Comparison of ENCODE assay signal across 11 cellular contexts in the genomic region with DNA sequence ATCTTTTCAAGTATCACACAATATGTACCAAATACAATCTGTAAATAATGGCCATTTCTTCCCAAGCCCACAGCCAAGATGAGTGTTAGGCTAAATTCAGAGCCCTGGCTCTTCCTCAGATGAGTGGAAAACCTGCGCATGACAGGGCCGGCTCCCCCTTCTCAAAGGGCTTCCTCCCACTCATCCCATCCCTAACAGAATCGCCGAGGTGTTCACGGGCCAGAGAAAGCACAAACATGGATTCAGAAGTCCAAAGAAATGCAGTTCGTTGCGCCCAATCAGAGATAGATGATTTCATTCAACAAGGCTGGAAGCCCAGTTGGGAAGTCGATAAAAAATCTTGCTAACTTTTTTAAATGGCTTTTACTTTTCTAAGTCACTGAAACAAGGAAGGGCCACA.
DNase-seq lines count a peak whose midpoint lies in the region; ATAC-seq and TF ChIP-seq lines count a peak whose summit lies in the region.
"Had no signal": no experiment of that assay in that cellular context is flagged by ENCODE, and none has a peak within 500 bp of the region (broad histone marks: within the 10 kb centered on the region; RNA-seq: fewer than 3 reads in every experiment).

No MANE protein-coding gene starts in this region.

- DNase-seq in left ventricle myocardium inferior = no peak
- DNase-seq in left ventricle myocardium superior = no peak
- DNase-seq in fibroblast of lung (ENCODE audit: low read depth in 2 of 2) = peak in 1 of 2 donors; percentile 66
- no peak for DNase-seq in trophoblast cell
- no peak for DNase-seq in NCI-H1092 treated with DMSO at 0.1 percent for 48 hours (lab: John Stamatoyannopoulos, UW)
- DNase-seq in AG20443 (ENCODE audit: low spot score) = no peak
- no peak for DNase-seq in activated CD4-positive, alpha-beta T cell treated with anti-CD3 and anti-CD28 coated beads, Interleukin-2, amount 10 ng/mL, durations not matched to agents 24 days and 14 days
- DNase-seq in hepatic stellate cell (ENCODE audit: low spot score) = no peak
- DNase-seq: NCI-H1417 treated with DMSO at 0.1 percent for 48 hours, SHP77 treated with DMSO at 0.1 percent for 48 hours had no signal

- ATAC-seq in left ventricle myocardium superior = no peak

- no peak overlapping the region for H3K4me3 ChIP-seq in left ventricle myocardium inferior
- H3K4me3 ChIP-seq in fibroblast of lung (replicated peaks in 1 of 4; ENCODE audit: control extremely low read depth in 1 of 4, insufficient read depth in 1 of 4, low read depth in 3 of 4, low read length in 4 of 4) = no peak overlapping the region
- no peak overlapping the region for H3K4me3 ChIP-seq in trophoblast cell (ENCODE audit: low read depth, low read length)
- H3K4me3 ChIP-seq: GM12878 had no signal

- no peak overlapping the region for H4K8ac ChIP-seq in trophoblast cell (ENCODE audit: low read depth, low read length)

- H3K27ac ChIP-seq in left ventricle myocardium inferior (replicated peaks) (peak overlapping the region; percentile 75), fibroblast of lung (ENCODE audit: insufficient read depth, low read length) (peak overlapping the region; percentile 67), trophoblast cell (ENCODE audit: low read depth, low read length) (no peak overlapping the region)

- no peak overlapping the region for H3K14ac ChIP-seq in trophoblast cell (ENCODE audit: low read length)

- no peaks in the 10 kb centered on the region for H4K20me1 ChIP-seq in fibroblast of lung (ENCODE audit: control insufficient read depth, extremely low read depth, insufficient read depth, low read length)

- H3K36me3 ChIP-seq in left ventricle myocardium inferior (peaks cover 19% of the 10 kb centered on the region), fibroblast of lung (ENCODE audit: control insufficient read depth, insufficient read depth, low read length) (peaks cover 6% of the 10 kb centered on the region), trophoblast cell (ENCODE audit: control insufficient read depth in 1 of 2, insufficient read depth in 2 of 2, low read length in 2 of 2) (peaks cover 21 to 26% of the 10 kb centered on the region in 2 experiments)

- no peak overlapping the region for H3K18ac ChIP-seq in trophoblast cell (ENCODE audit: low read length)

- no peak overlapping the region for H2AFZ ChIP-seq in fibroblast of lung (ENCODE audit: low read length)
- no peak overlapping the region for H2AFZ ChIP-seq in trophoblast cell (ENCODE audit: insufficient read depth, low read length, poor library complexity)

- peak overlapping the region; percentile 61 for H2AK5ac ChIP-seq in trophoblast cell (ENCODE audit: low read length)

- no peaks in the 10 kb centered on the region for H3K79me2 ChIP-seq in fibroblast of lung (ENCODE audit: control insufficient read depth, insufficient read depth, low read length)
- H3K79me2 ChIP-seq in trophoblast cell (ENCODE audit: control insufficient read depth, insufficient read depth, low read length, poor library complexity) = no peaks in the 10 kb centered on the region

- H3K4me2 ChIP-seq in fibroblast of lung (ENCODE audit: extremely low read depth, insufficient read depth, low read length) = no peak overlapping the region
- H3K4me2 ChIP-seq in trophoblast cell (ENCODE audit: low read length) = no peak overlapping the region

- no peak overlapping the region for H2BK5ac ChIP-seq in trophoblast cell (ENCODE audit: low read depth, low read length, poor library complexity)

- H3K27ac Mint-ChIP-seq in activated CD4-positive, alpha-beta T cell treated with anti-CD3 and anti-CD28 coated beads, Interleukin-2, amount 10 ng/mL, durations not matched to agents 24 days and 14 days = no peak overlapping the region

- intact Hi-C loops in left ventricle myocardium inferior (cut with micrococcal nuclease) (loop anchor here (10.0 kb wide), 1 partner anchor 184 kb away; no protein-coding TSS in a partner anchor), left ventricle myocardium superior (cut with micrococcal nuclease) (loop anchor here (5.0 kb wide), 1 partner anchor 181 kb away; no protein-coding TSS in a partner anchor)
- intact Hi-C loops in activated CD4-positive, alpha-beta T cell treated with anti-CD3 and anti-CD28 coated beads, Interleukin-2, amount 10 ng/mL, durations not matched to agents 24 days and 14 days (cut with micrococcal nuclease) = loop anchor here (1.0 to 5.0 kb wide), 2 partner anchors 49 to 180 kb away; no protein-coding TSS in a partner anchor

- H3K27me3 ChIP-seq in left ventricle myocardium inferior (ENCODE audit: low read depth) (no peaks in the 10 kb centered on the region), fibroblast of lung (ENCODE audit: control insufficient read depth, insufficient read depth, low read length) (no peaks in the 10 kb centered on the region), trophoblast cell (ENCODE audit: insufficient read depth, low read length) (no peaks in the 10 kb centered on the region)

- H4K12ac ChIP-seq in trophoblast cell (ENCODE audit: low read depth, low read length) = no peak overlapping the region

- peak overlapping the region; percentile 73 for H2BK120ac ChIP-seq in trophoblast cell (ENCODE audit: insufficient read depth, low read length, poor library complexity)

- H3K27me3 Mint-ChIP-seq in activated CD4-positive, alpha-beta T cell treated with anti-CD3 and anti-CD28 coated beads, Interleukin-2, amount 10 ng/mL, durations not matched to agents 24 days and 14 days = no peaks in the 10 kb centered on the region

- WGBS in trophoblast cell (ENCODE audit: extremely low coverage, insufficient coverage, insufficient read length) = no CpG with 5 or more reads among the region's 8 CpGs

- no peak overlapping the region for H3K9ac ChIP-seq in fibroblast of lung (ENCODE audit: insufficient read depth, low read length)
- H3K9ac ChIP-seq in trophoblast cell (ENCODE audit: low read length) = no peak overlapping the region

- H3K4me3 Mint-ChIP-seq in activated CD4-positive, alpha-beta T cell treated with anti-CD3 and anti-CD28 coated beads, Interleukin-2, amount 10 ng/mL, durations not matched to agents 24 days and 14 days = no peak overlapping the region

- H3K79me1 ChIP-seq in trophoblast cell (ENCODE audit: low read length) = peaks cover 2% of the 10 kb centered on the region

- H3K23ac ChIP-seq in trophoblast cell (ENCODE audit: low read length) = no peak overlapping the region

- no peaks in the 10 kb centered on the region for H3K9me3 Mint-ChIP-seq in activated CD4-positive, alpha-beta T cell treated with anti-CD3 and anti-CD28 coated beads, Interleukin-2, amount 10 ng/mL, durations not matched to agents 24 days and 14 days

- H4K91ac ChIP-seq in trophoblast cell (ENCODE audit: low read depth, low read length) = no peak overlapping the region

- no peak for TF ChIP-seq CTCF in left ventricle myocardium inferior (IDR thresholded peaks at IDR 0.05; ENCODE audit: borderline replicate concordance)
- TF ChIP-seq CTCF in fibroblast of lung (conservative IDR thresholded peaks at IDR 0.05 in 1 of 2, IDR thresholded peaks at IDR 0.05 in 1 of 2; ENCODE audit: low read depth in 1 of 2, low read length in 2 of 2) = no peak

- H3K4me1 Mint-ChIP-seq in activated CD4-positive, alpha-beta T cell treated with anti-CD3 and anti-CD28 coated beads, Interleukin-2, amount 10 ng/mL, durations not matched to agents 24 days and 14 days = peaks cover 6% of the 10 kb centered on the region

- H3K4ac ChIP-seq in trophoblast cell (ENCODE audit: low read depth, low read length) = no peak overlapping the region

- H3K36me3 Mint-ChIP-seq in activated CD4-positive, alpha-beta T cell treated with anti-CD3 and anti-CD28 coated beads, Interleukin-2, amount 10 ng/mL, durations not matched to agents 24 days and 14 days (ENCODE audit: low read depth) = peaks cover 11% of the 10 kb centered on the region

- peak overlapping the region; percentile 88 for H2BK12ac ChIP-seq in trophoblast cell (ENCODE audit: low read length)

- no peaks in the 10 kb centered on the region for H3K9me3 ChIP-seq in left ventricle myocardium inferior (replicated peaks)
- no peaks in the 10 kb centered on the region for H3K9me3 ChIP-seq in fibroblast of lung (ENCODE audit: control insufficient read depth, insufficient read depth, low read depth, low read length)
- no peaks in the 10 kb centered on the region for H3K9me3 ChIP-seq in trophoblast cell (ENCODE audit: insufficient read depth, low read depth, low read length)

- H3K4me1 ChIP-seq in left ventricle myocardium inferior (peaks cover 71% of the 10 kb centered on the region), fibroblast of lung (ENCODE audit: control insufficient read depth, extremely low read depth, insufficient read depth, low read length) (peaks cover 13% of the 10 kb centered on the region), trophoblast cell (ENCODE audit: control insufficient read depth in 1 of 2, insufficient read depth in 2 of 2, low read length in 2 of 2) (peaks cover 16 to 21% of the 10 kb centered on the region in 2 experiments)
